Comparison of ENCODE assay signal across 1 cellular context in the genomic region with DNA sequence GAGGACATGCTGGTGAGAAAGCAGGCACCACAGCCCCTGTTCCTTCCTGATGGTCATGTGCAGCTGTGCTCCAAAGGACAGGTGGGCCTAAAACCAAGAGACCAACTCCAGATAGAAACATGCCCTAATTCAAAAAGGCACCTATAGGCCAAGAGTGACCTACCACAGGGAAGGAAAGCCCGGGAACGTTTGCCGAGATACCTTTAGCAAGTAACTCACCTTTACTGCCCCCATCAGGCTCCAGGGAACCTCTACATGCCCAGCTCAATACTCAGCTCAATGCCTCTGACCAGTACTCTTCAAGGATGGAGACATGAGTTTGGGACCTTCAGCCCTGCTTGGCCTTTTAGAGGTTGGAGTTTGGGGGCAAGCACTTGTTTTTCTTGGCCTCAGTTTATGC.
TF ChIP-seq lines count a peak whose summit lies in the region.

No MANE protein-coding gene starts in this region.

TF ChIP-seq in K562, 482 proteins besides CTCF, POLR2A, EP300 and RAD21 (continued from another document):
- TF ChIP-seq, protein P1, sequence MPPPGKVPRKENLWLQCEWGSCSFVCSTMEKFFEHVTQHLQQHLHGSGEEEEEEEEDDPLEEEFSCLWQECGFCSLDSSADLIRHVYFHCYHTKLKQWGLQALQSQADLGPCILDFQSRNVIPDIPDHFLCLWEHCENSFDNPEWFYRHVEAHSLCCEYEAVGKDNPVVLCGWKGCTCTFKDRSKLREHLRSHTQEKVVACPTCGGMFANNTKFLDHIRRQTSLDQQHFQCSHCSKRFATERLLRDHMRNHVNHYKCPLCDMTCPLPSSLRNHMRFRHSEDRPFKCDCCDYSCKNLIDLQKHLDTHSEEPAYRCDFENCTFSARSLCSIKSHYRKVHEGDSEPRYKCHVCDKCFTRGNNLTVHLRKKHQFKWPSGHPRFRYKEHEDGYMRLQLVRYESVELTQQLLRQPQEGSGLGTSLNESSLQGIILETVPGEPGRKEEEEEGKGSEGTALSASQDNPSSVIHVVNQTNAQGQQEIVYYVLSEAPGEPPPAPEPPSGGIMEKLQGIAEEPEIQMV (tag; conservative IDR thresholded peaks at IDR 0.05; ENCODE audit: low read depth) = no peak
- TF ChIP-seq FOXK2 (conservative IDR thresholded peaks at IDR 0.05 in 1 of 2, IDR thresholded peaks at IDR 0.05 in 1 of 2; ENCODE audit: low read depth in 2 of 2) = no peak
- TF ChIP-seq SREBF1 (IDR thresholded peaks at IDR 0.05; ENCODE audit: borderline replicate concordance, low read depth, low read length) = no peak
- TF ChIP-seq, protein P2, sequence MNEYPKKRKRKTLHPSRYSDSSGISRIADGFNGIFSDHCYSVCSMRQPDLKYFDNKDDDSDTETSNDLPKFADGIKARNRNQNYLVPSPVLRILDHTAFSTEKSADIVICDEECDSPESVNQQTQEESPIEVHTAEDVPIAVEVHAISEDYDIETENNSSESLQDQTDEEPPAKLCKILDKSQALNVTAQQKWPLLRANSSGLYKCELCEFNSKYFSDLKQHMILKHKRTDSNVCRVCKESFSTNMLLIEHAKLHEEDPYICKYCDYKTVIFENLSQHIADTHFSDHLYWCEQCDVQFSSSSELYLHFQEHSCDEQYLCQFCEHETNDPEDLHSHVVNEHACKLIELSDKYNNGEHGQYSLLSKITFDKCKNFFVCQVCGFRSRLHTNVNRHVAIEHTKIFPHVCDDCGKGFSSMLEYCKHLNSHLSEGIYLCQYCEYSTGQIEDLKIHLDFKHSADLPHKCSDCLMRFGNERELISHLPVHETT (CRISPR knock-in tag; conservative IDR thresholded peaks at IDR 0.05 in 1 of 2, IDR thresholded peaks at IDR 0.05 in 1 of 2) = no peak
- TF ChIP-seq, protein P3, sequence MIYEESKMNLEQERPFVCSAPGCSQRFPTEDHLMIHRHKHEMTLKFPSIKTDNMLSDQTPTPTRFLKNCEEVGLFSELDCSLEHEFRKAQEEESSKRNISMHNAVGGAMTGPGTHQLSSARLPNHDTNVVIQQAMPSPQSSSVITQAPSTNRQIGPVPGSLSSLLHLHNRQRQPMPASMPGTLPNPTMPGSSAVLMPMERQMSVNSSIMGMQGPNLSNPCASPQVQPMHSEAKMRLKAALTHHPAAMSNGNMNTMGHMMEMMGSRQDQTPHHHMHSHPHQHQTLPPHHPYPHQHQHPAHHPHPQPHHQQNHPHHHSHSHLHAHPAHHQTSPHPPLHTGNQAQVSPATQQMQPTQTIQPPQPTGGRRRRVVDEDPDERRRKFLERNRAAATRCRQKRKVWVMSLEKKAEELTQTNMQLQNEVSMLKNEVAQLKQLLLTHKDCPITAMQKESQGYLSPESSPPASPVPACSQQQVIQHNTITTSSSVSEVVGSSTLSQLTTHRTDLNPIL (CRISPR knock-in tag; IDR thresholded peaks at IDR 0.05) = no peak
- TF ChIP-seq BRCA1 (IDR thresholded peaks at IDR 0.05) = no peak
- no peak for TF ChIP-seq BRCA1 (CRISPR knock-in tag; IDR thresholded peaks at IDR 0.05)
- TF ChIP-seq SMAD3 (CRISPR knock-in tag; conservative IDR thresholded peaks at IDR 0.05) = no peak
